In the genomic region with DNA sequence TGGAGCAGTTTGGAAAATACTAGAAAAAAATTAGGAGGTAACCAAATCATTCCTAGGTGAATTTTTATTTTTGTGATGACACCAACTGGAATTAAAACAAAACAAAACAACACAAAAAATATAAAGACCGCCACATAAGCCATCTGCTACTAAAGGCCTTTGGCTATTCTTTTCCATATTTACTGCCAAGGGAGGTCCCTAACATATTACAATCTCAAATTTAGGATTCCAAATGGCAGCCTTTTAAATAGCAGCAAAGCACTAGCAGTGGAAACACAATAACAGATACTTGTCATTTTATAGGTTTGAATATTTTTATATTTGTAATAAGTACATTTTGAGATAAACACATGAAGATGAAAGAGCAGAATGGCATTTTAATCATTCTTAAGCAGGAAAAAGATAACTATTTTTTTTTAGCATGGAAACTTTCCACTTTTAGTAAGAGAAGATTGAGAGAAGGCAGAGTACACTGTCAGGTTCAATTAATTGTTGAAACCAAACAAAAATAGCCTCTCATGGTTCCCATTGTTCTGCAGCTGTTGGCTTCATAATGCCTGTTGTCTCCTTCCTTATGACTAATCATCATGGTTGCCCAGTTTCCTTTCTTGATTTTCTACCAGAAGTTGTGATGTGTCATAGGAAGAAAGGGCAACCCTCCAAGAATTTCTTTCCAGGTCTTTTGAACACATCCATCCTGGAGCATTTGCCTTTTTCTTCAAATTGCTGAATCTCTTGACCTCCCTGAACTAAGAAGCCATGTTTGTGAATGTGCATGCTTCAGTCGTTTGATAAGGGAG, we compare ENCODE assay signal across 11 cellular contexts.
DNase-seq lines count a peak whose midpoint lies in the region; ATAC-seq and TF ChIP-seq lines count a peak whose summit lies in the region.
"Had no signal": no experiment of that assay in that cellular context is flagged by ENCODE, and none has a peak within 500 bp of the region (broad histone marks: within the 10 kb centered on the region; RNA-seq: fewer than 3 reads in every experiment).

No MANE protein-coding gene starts in this region.

- ATAC-seq in RWPE2 (ENCODE audit: low read depth) (peak; percentile 35; the same call in 2 of the 3 replicates), HG03442 (IDR thresholded peaks at IDR 0.05; ENCODE audit: unreplicated experiment) (no peak)

- H3K4me3 Mint-ChIP-seq in glutamatergic neuron (ENCODE audit: unreplicated experiment): no peak overlapping the region

- H3K36me3 Mint-ChIP-seq in glutamatergic neuron (ENCODE audit: unreplicated experiment): peaks cover 5% of the 10 kb centered on the region

- H3K4me1 ChIP-seq in RWPE2 (ENCODE audit: insufficient read depth, poor library complexity, severe bottlenecking) (peaks cover 23% of the 10 kb centered on the region), sigmoid colon (peaks cover 0 to 24% (median 13%) of the 10 kb centered on the region in 4 donors), ovary (ENCODE audit: insufficient read depth) (no peaks in the 10 kb centered on the region)
- H3K4me1 ChIP-seq: testis had no signal

- TF ChIP-seq POLR2A in sigmoid colon (IDR thresholded peaks at IDR 0.05): no peak
- TF ChIP-seq POLR2A in ovary (IDR thresholded peaks at IDR 0.05): no peak

- no peaks in the 10 kb centered on the region for H3K36me3 ChIP-seq in RWPE2 (ENCODE audit: low read depth)
- no peaks in the 10 kb centered on the region for H3K36me3 ChIP-seq in sigmoid colon
- H3K36me3 ChIP-seq in ovary: no peaks in the 10 kb centered on the region

- no peaks in the 10 kb centered on the region for H3K4me1 Mint-ChIP-seq in glutamatergic neuron (ENCODE audit: low read depth, unreplicated experiment)

- peaks cover 6% of the 10 kb centered on the region for H3K9me3 ChIP-seq in RWPE2 (ENCODE audit: severe bottlenecking)
- peaks cover 0 to 4% (median 0%) of the 10 kb centered on the region in 4 donors for H3K9me3 ChIP-seq in sigmoid colon
- H3K9me3 ChIP-seq in ovary: no peaks in the 10 kb centered on the region
- H3K9me3 ChIP-seq: testis had no signal

- H3K4me3 ChIP-seq in GM12865 (ENCODE audit: low read depth, low read length) (no peak overlapping the region), RWPE2 (ENCODE audit: severe bottlenecking) (no peak overlapping the region), sigmoid colon (no peak overlapping the region), ovary (no peak overlapping the region)
- H3K4me3 ChIP-seq: testis had no signal

- intact Hi-C loops in sigmoid colon (cut with DNase I) (no loop called here), ovary (cut with DNase I) (no loop called here)

- TF ChIP-seq CTCF in GM12865 (IDR thresholded peaks at IDR 0.05; ENCODE audit: insufficient read depth, low read depth, low read length, missing control alignments): no peak
- no peak for TF ChIP-seq CTCF in RWPE2 (IDR thresholded peaks at IDR 0.05; ENCODE audit: poor library complexity, severe bottlenecking)
- no peak for TF ChIP-seq CTCF in sigmoid colon (IDR thresholded peaks at IDR 0.05)
- no peak for TF ChIP-seq CTCF in glutamatergic neuron (IDR thresholded peaks at IDR 0.05; ENCODE audit: partially characterized antibody, unreplicated experiment)
- no peak for TF ChIP-seq CTCF in ovary (IDR thresholded peaks at IDR 0.05)

- H3K9me3 Mint-ChIP-seq in glutamatergic neuron (ENCODE audit: unreplicated experiment): peaks cover 2% of the 10 kb centered on the region

- no peak for TF ChIP-seq EP300 in sigmoid colon (IDR thresholded peaks at IDR 0.05)
- TF ChIP-seq EP300 in ovary (IDR thresholded peaks at IDR 0.05): no peak

- H3K27me3 ChIP-seq in RWPE2 (ENCODE audit: insufficient read depth, poor library complexity, severe bottlenecking): no peaks in the 10 kb centered on the region
- H3K27me3 ChIP-seq in sigmoid colon: no peaks in the 10 kb centered on the region
- no peaks in the 10 kb centered on the region for H3K27me3 ChIP-seq in ovary
- H3K27me3 ChIP-seq: testis had no signal

- H3K27me3 Mint-ChIP-seq in glutamatergic neuron (ENCODE audit: unreplicated experiment): no peaks in the 10 kb centered on the region

- DNase-seq in GM12865 (ENCODE audit: low read depth): peak; percentile 30
- no peak for DNase-seq in RWPE2 (ENCODE audit: low spot score)
- DNase-seq in fibroblast of the conjunctiva (ENCODE audit: low read depth): peak; percentile 76
- no peak for DNase-seq in sigmoid colon
- no peak for DNase-seq in glutamatergic neuron
- DNase-seq in ovary: no peak
- DNase-seq in SIG-M5 (lab: John Stamatoyannopoulos, UW): no peak
- DNase-seq: activated CD4-positive, alpha-beta T cell treated with anti-CD3 and anti-CD28 coated beads, Interleukin-2, amount 50 U/mL, for 1 hour; NK-92 treated with Interleukin-12 subunit alpha and Interleukin-12 subunit beta, amount 100 ng/mL, for 24 hours; testis had no signal

- 64 to 65% methylated on average over 2 of the region's 2 CpGs for WGBS in sigmoid colon, 2 donors
- 47 to 54% (median 53%) methylated on average over 2 of the region's 2 CpGs for WGBS in ovary, 3 donors

- no peak overlapping the region for H3K27ac Mint-ChIP-seq in glutamatergic neuron (ENCODE audit: unreplicated experiment)

- H3K27ac ChIP-seq in RWPE2 (ENCODE audit: poor library complexity, severe bottlenecking) (peak overlapping the region; percentile 63), sigmoid colon (peak overlapping the region; percentile 7 to 54 (median 38)), ovary (no peak overlapping the region)
- H3K27ac ChIP-seq: testis had no signal

Comparison
In these comparisons a context has a peak if more than half of its experiments do, and no peak if none do; other contexts are left out.
1. DNase-seq: peak in GM12865 (single experiment) and fibroblast of the conjunctiva (single experiment); none in RWPE2 (single experiment), sigmoid colon (single experiment), glutamatergic neuron (single experiment), ovary (0 of 5) and SIG-M5 (single experiment).
2. H3K27ac ChIP-seq: peak in RWPE2 (single experiment) and sigmoid colon (4 of 4); none in ovary (0 of 2).